Comparison of ENCODE assay signal across 19 cellular contexts in genomic region chr20:39576786-39577185, GRCh38.
DNase-seq lines count a peak whose midpoint lies in the region; ATAC-seq and TF ChIP-seq lines count a peak whose summit lies in the region.
"Had no signal": no experiment of that assay in that cellular context is flagged by ENCODE, and none has a peak within 500 bp of the region (broad histone marks: within the 10 kb centered on the region; RNA-seq: fewer than 3 reads in every experiment).

No MANE protein-coding gene starts in this region.

- H3K4ac ChIP-seq in mesenchymal stem cell (ENCODE audit: low read depth in 1 of 2, low read length in 2 of 2) = no peak overlapping the region

- H3K27ac ChIP-seq in mesenchymal stem cell (ENCODE audit: low read length, poor library complexity, severe bottlenecking) (no peak overlapping the region), heart right ventricle (no peak overlapping the region)
- H3K27ac ChIP-seq: 22Rv1; BLaER1 treated with 17β-estradiol and CSF1 and Interleukin-3, amounts not matched to agents 10 nM and 100 nM; HL-60 had no signal

- no peak overlapping the region for H3K23ac ChIP-seq in mesenchymal stem cell (ENCODE audit: low read length in 2 of 2)

- H3K18ac ChIP-seq in mesenchymal stem cell (ENCODE audit: low read depth in 1 of 2, low read length in 2 of 2) = no peak overlapping the region

- no peaks in the 10 kb centered on the region for H3K79me1 ChIP-seq in mesenchymal stem cell (replicated peaks; ENCODE audit: low read length, poor library complexity, severe bottlenecking)

- intact Hi-C loops in heart right ventricle (cut with DNase I) = loop anchor here in 1 of 10 donors (5.0 kb wide), 1 partner anchor 1731 kb away; no protein-coding TSS in a partner anchor

- H2AK5ac ChIP-seq in mesenchymal stem cell (ENCODE audit: low read length, severe bottlenecking) = no peak overlapping the region

- H4K91ac ChIP-seq in mesenchymal stem cell (ENCODE audit: low read length) = no peak overlapping the region

- no peak overlapping the region for H3K4me3 Mint-ChIP-seq in glutamatergic neuron (ENCODE audit: unreplicated experiment)
- H3K4me3 Mint-ChIP-seq: B cell; CD8-positive, alpha-beta T cell; GM23338; IgD-negative memory B cell had no signal

- no peaks in the 10 kb centered on the region for H3K9me3 ChIP-seq in mesenchymal stem cell (ENCODE audit: control insufficient read depth, low read length)
- H3K9me3 ChIP-seq in heart right ventricle = peaks cover 0 to 12% (median 3%) of the 10 kb centered on the region in 11 donors

- H2AFZ ChIP-seq in mesenchymal stem cell (ENCODE audit: low read depth, low read length) = no peak overlapping the region
- H2AFZ ChIP-seq: GM23338 had no signal

- H2BK120ac ChIP-seq in mesenchymal stem cell (ENCODE audit: low read depth, low read length) = no peak overlapping the region

- H2BK15ac ChIP-seq in mesenchymal stem cell (ENCODE audit: low read depth, poor library complexity, severe bottlenecking) = no peak overlapping the region

- H3K4me2 ChIP-seq in mesenchymal stem cell (ENCODE audit: low read length, poor library complexity, severe bottlenecking) = no peak overlapping the region
- H3K4me2 ChIP-seq: GM23338 had no signal

- no peaks in the 10 kb centered on the region for H3K9me3 Mint-ChIP-seq in glutamatergic neuron (ENCODE audit: unreplicated experiment)

- H3K14ac ChIP-seq in mesenchymal stem cell (ENCODE audit: low read length in 2 of 2) = no peak overlapping the region

- no peak overlapping the region for H3K9ac ChIP-seq in mesenchymal stem cell (ENCODE audit: low read length)
- H3K9ac ChIP-seq: BLaER1 treated with 17β-estradiol and CSF1 and Interleukin-3, amounts not matched to agents 10 nM and 100 nM had no signal

- no peak overlapping the region for H3K27ac Mint-ChIP-seq in glutamatergic neuron (ENCODE audit: unreplicated experiment)
- H3K27ac Mint-ChIP-seq: B cell; CD8-positive, alpha-beta T cell; GM23338; IgD-negative memory B cell had no signal

- H3K27me3 ChIP-seq in mesenchymal stem cell (ENCODE audit: control insufficient read depth in 1 of 2, insufficient read depth in 1 of 2, low read length in 2 of 2) = no peaks in the 10 kb centered on the region
- peaks cover 0 to 28% (median 0%) of the 10 kb centered on the region in 7 donors for H3K27me3 ChIP-seq in heart right ventricle
- H3K27me3 ChIP-seq: BLaER1 treated with 17β-estradiol and CSF1 and Interleukin-3, amounts not matched to agents 10 nM and 100 nM had no signal

- H3K4me1 ChIP-seq in mesenchymal stem cell (ENCODE audit: control insufficient read depth, insufficient read depth, low read depth, low read length) = no peaks in the 10 kb centered on the region
- H3K4me1 ChIP-seq in heart right ventricle = no peaks in the 10 kb centered on the region

- DNase-seq in A172 (ENCODE audit: low spot score) (peak; percentile 5), M059J (ENCODE audit: low read depth) (peak; percentile 5), astrocyte of the spinal cord (ENCODE audit: low read depth, low spot score) (peak; percentile 3), mesenchymal stem cell (peak; percentile 3), glutamatergic neuron (no peak), heart right ventricle (no peak)
- DNase-seq: CD8-positive, alpha-beta T cell; COR-L47; DMS 273 treated with DMSO at 0.1 percent for 48 hours; DMS53; GDM1; HCEC 1CT had no signal

- no peaks in the 10 kb centered on the region for H3K36me3 ChIP-seq in mesenchymal stem cell (ENCODE audit: control insufficient read depth in 1 of 2, insufficient read depth in 2 of 2, low read depth in 1 of 2, low read length in 2 of 2)
- H3K36me3 ChIP-seq in heart right ventricle = no peaks in the 10 kb centered on the region
- H3K36me3 ChIP-seq: BLaER1 treated with 17β-estradiol and CSF1 and Interleukin-3, amounts not matched to agents 10 nM and 100 nM had no signal

- H4K8ac ChIP-seq in mesenchymal stem cell (ENCODE audit: low read length) = no peak overlapping the region

- TF ChIP-seq CTCF in astrocyte of the spinal cord (IDR thresholded peaks at IDR 0.05; ENCODE audit: low read depth, low read length) = no peak
- no peak for TF ChIP-seq CTCF in glutamatergic neuron (IDR thresholded peaks at IDR 0.05; ENCODE audit: partially characterized antibody, unreplicated experiment)
- TF ChIP-seq CTCF in heart right ventricle (IDR thresholded peaks at IDR 0.05) = no peak

- no peaks in the 10 kb centered on the region for H3K36me3 Mint-ChIP-seq in glutamatergic neuron (ENCODE audit: unreplicated experiment)
- H3K36me3 Mint-ChIP-seq: CD8-positive, alpha-beta T cell had no signal

- peaks cover 3% of the 10 kb centered on the region for H3K27me3 Mint-ChIP-seq in glutamatergic neuron (ENCODE audit: unreplicated experiment)

- H3K4me1 Mint-ChIP-seq in glutamatergic neuron (ENCODE audit: low read depth, unreplicated experiment) = no peaks in the 10 kb centered on the region
- H3K4me1 Mint-ChIP-seq: B cell, IgD-negative memory B cell had no signal

- H3K4me3 ChIP-seq in astrocyte of the spinal cord (ENCODE audit: low read depth, low read length) (no peak overlapping the region), mesenchymal stem cell (ENCODE audit: insufficient read depth in 1 of 2, low read depth in 1 of 2, low read length in 2 of 2) (no peak overlapping the region), heart right ventricle (no peak overlapping the region)
- H3K4me3 ChIP-seq: BLaER1 treated with 17β-estradiol and CSF1 and Interleukin-3, amounts not matched to agents 10 nM and 100 nM; GM23338 had no signal

- 60% methylated on average over 1 of the region's 5 CpGs for WGBS in mesenchymal stem cell
- 72 to 78% methylated on average over 5 of the region's 5 CpGs for WGBS in heart right ventricle, 2 donors

- in situ Hi-C loops in astrocyte of the spinal cord (cut with HindIII; ENCODE audit: low sequenced_read_pairs) = no loop called here

- ATAC-seq in heart right ventricle (no peak), GM18519 (IDR thresholded peaks at IDR 0.05; ENCODE audit: low FRiP score, unreplicated experiment) (no peak)
- ATAC-seq: CD8-positive, alpha-beta T cell; GM23338 had no signal

- H2BK5ac ChIP-seq in mesenchymal stem cell (ENCODE audit: low read depth, low read length, poor library complexity, severe bottlenecking) = no peak overlapping the region

- no peak overlapping the region for H2BK12ac ChIP-seq in mesenchymal stem cell (ENCODE audit: low read length in 2 of 2)

Comparison
In these comparisons a context has a peak if more than half of its experiments do, and no peak if none do; other contexts are left out.
1. DNase-seq: peak in A172 (single experiment), M059J (single experiment), astrocyte of the spinal cord (single experiment) and mesenchymal stem cell (single experiment); none in glutamatergic neuron (single experiment) and heart right ventricle (0 of 2).